ENCODE assay signal across 6 cellular contexts in the genomic region with DNA sequence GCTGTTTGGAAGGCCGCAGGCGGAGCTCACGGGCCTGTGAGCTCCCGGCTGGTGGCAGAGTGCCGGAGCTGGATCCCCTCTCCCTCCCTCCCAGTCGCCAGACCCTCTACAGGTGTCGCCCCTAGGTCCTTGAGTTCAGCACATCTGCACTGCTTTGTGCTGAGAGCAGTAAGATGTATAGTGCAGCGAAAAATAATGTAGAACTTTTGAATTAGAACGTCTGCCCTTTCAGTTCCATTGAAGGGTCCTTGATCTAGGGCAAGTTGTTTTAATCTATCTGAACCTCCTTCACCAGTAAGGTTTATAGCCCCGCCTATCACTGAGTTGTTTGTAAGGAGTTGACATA. TPM values are rescaled to one million over a fixed set of nuclear protein-coding genes. Genes with fewer than 3 reads are reported as not detected.
DNase-seq lines count a peak whose midpoint lies in the region; ATAC-seq lines count a peak whose summit lies in the region.

No MANE protein-coding gene starts in this region.

- H3K27me3 ChIP-seq in mesenchymal stem cell (ENCODE audit: control insufficient read depth in 1 of 2, insufficient read depth in 1 of 2, low read length in 2 of 2), result no peaks in the 10 kb centered on the region

- no peak overlapping the region for H3K14ac ChIP-seq in mesenchymal stem cell (ENCODE audit: low read length in 2 of 2)

- peak overlapping the region; percentile 78 for H4K8ac ChIP-seq in mesenchymal stem cell (ENCODE audit: low read length)

- peak overlapping the region; percentile 46 for H3K4me2 ChIP-seq in mesenchymal stem cell (ENCODE audit: low read length, poor library complexity, severe bottlenecking)

- H3K9me3 ChIP-seq in mesenchymal stem cell (ENCODE audit: control insufficient read depth, low read length), result no peaks in the 10 kb centered on the region

- WGBS in mesenchymal stem cell, result 0% methylated on average over 8 of the region's 10 CpGs

- ATAC-seq in HG02840 (IDR thresholded peaks at IDR 0.05; ENCODE audit: low FRiP score, unreplicated experiment), result peak; percentile 61

- intact Hi-C loops in activated T-helper 1 cell treated with anti-CD3 and anti-CD28 coated beads, Interleukin-12 subunit alpha, Interleukin-12 subunit beta, Interleukin-2, Interleukin-4 antibody, amounts not matched to agents 30 ng/mL and 10 ng/mL and 1 ng/mL, durations not matched to agents 14 hours and 24 hours and 36 hours (cut with micrococcal nuclease), result loop anchor here (2.0 to 10.0 kb wide), 7 partner anchors 322 to 1297 kb away; partner anchors contain the start of genes CEP295, CWC15, KDM4D and SESN3

- peaks cover 27% of the 10 kb centered on the region for H3K36me3 Mint-ChIP-seq in activated T-helper 1 cell treated with anti-CD3 and anti-CD28 coated beads, Interleukin-12 subunit alpha, Interleukin-12 subunit beta, Interleukin-2, Interleukin-4 antibody, amounts not matched to agents 30 ng/mL and 10 ng/mL and 1 ng/mL, durations not matched to agents 14 hours and 24 hours and 36 hours (ENCODE audit: low read depth)

- H3K27ac ChIP-seq in mesenchymal stem cell (ENCODE audit: low read length, poor library complexity, severe bottlenecking), result peak overlapping the region; percentile 51

- no peak for DNase-seq in activated T-helper 1 cell treated with anti-CD3 and anti-CD28 coated beads, Interleukin-12 subunit alpha, Interleukin-12 subunit beta, Interleukin-2, Interleukin-4 antibody, amounts not matched to agents 30 ng/mL and 10 ng/mL and 1 ng/mL, durations not matched to agents 14 hours and 24 hours and 36 hours (ENCODE audit: low spot score)
- no peak for DNase-seq in mesenchymal stem cell
- DNase-seq in GOT3 (lab: John Stamatoyannopoulos, UW), result no peak
- no peak for DNase-seq in NCI-H446 treated with DMSO at 0.1 percent for 48 hours (lab: John Stamatoyannopoulos, UW)

- no peak overlapping the region for H2BK5ac ChIP-seq in mesenchymal stem cell (ENCODE audit: low read depth, low read length, poor library complexity, severe bottlenecking)

- H2BK120ac ChIP-seq in mesenchymal stem cell (ENCODE audit: low read depth, low read length), result no peak overlapping the region

- H3K23ac ChIP-seq in mesenchymal stem cell (ENCODE audit: low read length in 2 of 2), result no peak overlapping the region

- H3K4me3 Mint-ChIP-seq in activated T-helper 1 cell treated with anti-CD3 and anti-CD28 coated beads, Interleukin-12 subunit alpha, Interleukin-12 subunit beta, Interleukin-2, Interleukin-4 antibody, amounts not matched to agents 30 ng/mL and 10 ng/mL and 1 ng/mL, durations not matched to agents 14 hours and 24 hours and 36 hours, result peak overlapping the region; percentile 94

- H3K4ac ChIP-seq in mesenchymal stem cell (ENCODE audit: low read depth in 1 of 2, low read length in 2 of 2), result peak overlapping the region in 1 of 2 experiments; percentile 51

- H3K9ac ChIP-seq in mesenchymal stem cell (ENCODE audit: low read length), result peak overlapping the region; percentile 94

- no peak overlapping the region for H2BK15ac ChIP-seq in mesenchymal stem cell (ENCODE audit: low read depth, poor library complexity, severe bottlenecking)

- H3K4me3 ChIP-seq in GM08714 (ENCODE audit: low read length) (peak overlapping the region; percentile 94), mesenchymal stem cell (ENCODE audit: insufficient read depth in 1 of 2, low read depth in 1 of 2, low read length in 2 of 2) (peak overlapping the region; percentile 85 to 91)

- peak overlapping the region; percentile 92 for H3K27ac Mint-ChIP-seq in activated T-helper 1 cell treated with anti-CD3 and anti-CD28 coated beads, Interleukin-12 subunit alpha, Interleukin-12 subunit beta, Interleukin-2, Interleukin-4 antibody, amounts not matched to agents 30 ng/mL and 10 ng/mL and 1 ng/mL, durations not matched to agents 14 hours and 24 hours and 36 hours

- H4K91ac ChIP-seq in mesenchymal stem cell (ENCODE audit: low read length), result no peak overlapping the region

- H2AFZ ChIP-seq in mesenchymal stem cell (ENCODE audit: low read depth, low read length), result peak overlapping the region; percentile 67

- H3K9me3 Mint-ChIP-seq in activated T-helper 1 cell treated with anti-CD3 and anti-CD28 coated beads, Interleukin-12 subunit alpha, Interleukin-12 subunit beta, Interleukin-2, Interleukin-4 antibody, amounts not matched to agents 30 ng/mL and 10 ng/mL and 1 ng/mL, durations not matched to agents 14 hours and 24 hours and 36 hours, result no peaks in the 10 kb centered on the region

- H3K4me1 Mint-ChIP-seq in activated T-helper 1 cell treated with anti-CD3 and anti-CD28 coated beads, Interleukin-12 subunit alpha, Interleukin-12 subunit beta, Interleukin-2, Interleukin-4 antibody, amounts not matched to agents 30 ng/mL and 10 ng/mL and 1 ng/mL, durations not matched to agents 14 hours and 24 hours and 36 hours (ENCODE audit: low read depth), result peaks cover 36% of the 10 kb centered on the region

- peaks cover 19% of the 10 kb centered on the region for H3K79me1 ChIP-seq in mesenchymal stem cell (replicated peaks; ENCODE audit: low read length, poor library complexity, severe bottlenecking)

- no peaks in the 10 kb centered on the region for H3K27me3 Mint-ChIP-seq in activated T-helper 1 cell treated with anti-CD3 and anti-CD28 coated beads, Interleukin-12 subunit alpha, Interleukin-12 subunit beta, Interleukin-2, Interleukin-4 antibody, amounts not matched to agents 30 ng/mL and 10 ng/mL and 1 ng/mL, durations not matched to agents 14 hours and 24 hours and 36 hours (ENCODE audit: insufficient read depth)

- peaks cover 4 to 45% of the 10 kb centered on the region in 2 experiments for H3K36me3 ChIP-seq in mesenchymal stem cell (ENCODE audit: control insufficient read depth in 1 of 2, insufficient read depth in 2 of 2, low read depth in 1 of 2, low read length in 2 of 2)

- peak overlapping the region in 1 of 2 experiments; percentile 63 for H3K18ac ChIP-seq in mesenchymal stem cell (ENCODE audit: low read depth in 1 of 2, low read length in 2 of 2)

- H2BK12ac ChIP-seq in mesenchymal stem cell (ENCODE audit: low read length in 2 of 2), result no peak overlapping the region

- no peaks in the 10 kb centered on the region for H3K4me1 ChIP-seq in mesenchymal stem cell (ENCODE audit: control insufficient read depth, insufficient read depth, low read depth, low read length)

- H2AK5ac ChIP-seq in mesenchymal stem cell (ENCODE audit: low read length, severe bottlenecking), result no peak overlapping the region

RNA-seq across cellular contexts. Expression of gene ANKRD49, which starts 0.4 kb away (rescaled TPM):
- total RNA-seq in activated T-helper 1 cell treated with anti-CD3 and anti-CD28 coated beads, Interleukin-12 subunit alpha, Interleukin-12 subunit beta, Interleukin-2, Interleukin-4 antibody, amounts not matched to agents 30 ng/mL and 10 ng/mL and 1 ng/mL, durations not matched to agents 14 hours and 24 hours and 36 hours, result 20.0 and 21.2 TPM in 2 replicates
- 18.4 TPM for polyA plus RNA-seq in mesenchymal stem cell (2013, experiment 1 of 2)
- polyA plus RNA-seq in mesenchymal stem cell (2013, experiment 2 of 2), result 19.0 TPM

RNA-seq across cellular contexts. Expression of gene MRE11, which starts 0.5 kb away (rescaled TPM):
- 43.8 and 45.9 TPM in 2 replicates for total RNA-seq in activated T-helper 1 cell treated with anti-CD3 and anti-CD28 coated beads, Interleukin-12 subunit alpha, Interleukin-12 subunit beta, Interleukin-2, Interleukin-4 antibody, amounts not matched to agents 30 ng/mL and 10 ng/mL and 1 ng/mL, durations not matched to agents 14 hours and 24 hours and 36 hours
- 3.3 TPM for polyA plus RNA-seq in mesenchymal stem cell (2013, experiment 1 of 2)
- 4.5 TPM for polyA plus RNA-seq in mesenchymal stem cell (2013, experiment 2 of 2)

RNA-seq across cellular contexts. Expression of gene C11orf97, which starts 18.1 kb away (rescaled TPM):
- total RNA-seq in activated T-helper 1 cell treated with anti-CD3 and anti-CD28 coated beads, Interleukin-12 subunit alpha, Interleukin-12 subunit beta, Interleukin-2, Interleukin-4 antibody, amounts not matched to agents 30 ng/mL and 10 ng/mL and 1 ng/mL, durations not matched to agents 14 hours and 24 hours and 36 hours, result not detected in 2 replicates
- not detected for polyA plus RNA-seq in mesenchymal stem cell (2013, experiment 1 of 2)
- polyA plus RNA-seq in mesenchymal stem cell (2013, experiment 2 of 2), result not detected

RNA-seq across cellular contexts. Expression of gene FUT4, which starts 49.5 kb away (rescaled TPM):
- total RNA-seq in activated T-helper 1 cell treated with anti-CD3 and anti-CD28 coated beads, Interleukin-12 subunit alpha, Interleukin-12 subunit beta, Interleukin-2, Interleukin-4 antibody, amounts not matched to agents 30 ng/mL and 10 ng/mL and 1 ng/mL, durations not matched to agents 14 hours and 24 hours and 36 hours, result 8.0 and 8.6 TPM in 2 replicates
- polyA plus RNA-seq in mesenchymal stem cell (2013, experiment 1 of 2), result 2.7 TPM
- polyA plus RNA-seq in mesenchymal stem cell (2013, experiment 2 of 2), result 2.9 TPM
